In genomic region chr6:161417712-161418457, GRCh38 we compare ENCODE assay signal across 8 cellular contexts.
DNase-seq lines count a peak whose midpoint lies in the region; ATAC-seq and TF ChIP-seq lines count a peak whose summit lies in the region.

No MANE protein-coding gene starts in this region.

- TF ChIP-seq CTCF in foreskin keratinocyte (conservative IDR thresholded peaks at IDR 0.05): no peak

- no peaks in the 10 kb centered on the region for H3K9me3 ChIP-seq in skeletal muscle satellite cell (replicated peaks; ENCODE audit: low read length)

- H3K27me3 ChIP-seq in foreskin keratinocyte: no peaks in the 10 kb centered on the region
- no peaks in the 10 kb centered on the region for H3K27me3 ChIP-seq in skeletal muscle satellite cell (ENCODE audit: control insufficient read depth, insufficient read depth, low read length)

- H3K27ac ChIP-seq in foreskin keratinocyte: no peak overlapping the region

- H3K36me3 ChIP-seq in skeletal muscle satellite cell (ENCODE audit: insufficient read depth, low read length): no peaks in the 10 kb centered on the region

- H3K4me2 ChIP-seq in skeletal muscle satellite cell (ENCODE audit: low read length): peak overlapping the region; percentile 43

- no peak overlapping the region for H3K4me3 ChIP-seq in skeletal muscle satellite cell (ENCODE audit: low read length)

- ATAC-seq in GM19351 (IDR thresholded peaks at IDR 0.05; ENCODE audit: unreplicated experiment) (peak; percentile 13), foreskin keratinocyte (peak; percentile 37), HG02678 (IDR thresholded peaks at IDR 0.05; ENCODE audit: unreplicated experiment) (no peak), HG02840 (IDR thresholded peaks at IDR 0.05; ENCODE audit: low FRiP score, unreplicated experiment) (no peak)

- DNase-seq in NCI-H524 (lab: John Stamatoyannopoulos, UW): peak; percentile 78 to 88
- DNase-seq in foreskin keratinocyte: no peak
- no peak for DNase-seq in NCI-H2107 treated with DMSO at 0.1 percent for 48 hours (lab: John Stamatoyannopoulos, UW; ENCODE audit: unreplicated experiment)
- DNase-seq in NCI-H82 (lab: John Stamatoyannopoulos, UW): no peak

- H3K9ac ChIP-seq in skeletal muscle satellite cell (ENCODE audit: low read depth, low read length): peak overlapping the region; percentile 64

- H3K4me1 ChIP-seq in foreskin keratinocyte (no peaks in the 10 kb centered on the region), skeletal muscle satellite cell (ENCODE audit: control insufficient read depth, insufficient read depth, low read length) (peaks cover 56% of the 10 kb centered on the region)

Comparison
In these comparisons a context has a peak if more than half of its experiments do, and no peak if none do; other contexts are left out.
1. ATAC-seq: peak in GM19351 (single experiment) and foreskin keratinocyte (single experiment); none in HG02678 (single experiment) and HG02840 (single experiment).
2. DNase-seq: peak in NCI-H524 (2 of 2); none in foreskin keratinocyte (0 of 2), NCI-H2107 treated with DMSO at 0.1 percent for 48 hours (single experiment) and NCI-H82 (single experiment).